In the genomic region with DNA sequence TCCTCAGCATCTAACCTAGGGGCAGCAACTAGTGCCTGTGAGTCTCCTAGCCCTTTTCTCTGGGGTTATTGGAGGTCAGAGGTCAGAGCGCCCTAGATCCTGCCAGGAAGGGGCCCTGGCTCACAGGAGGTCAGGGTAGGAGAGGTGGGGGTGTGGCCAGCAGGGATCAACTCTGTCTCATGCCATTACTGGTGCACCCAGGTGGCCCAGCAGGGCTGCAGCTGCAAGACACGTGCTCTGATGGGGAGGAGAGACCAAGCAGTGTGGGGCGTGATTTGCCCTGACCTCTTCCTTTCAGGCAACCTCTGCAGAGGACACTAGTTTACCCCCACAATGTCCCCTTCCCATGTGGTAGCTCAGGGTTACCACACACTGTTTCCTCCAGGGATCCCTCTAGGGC, we compare ENCODE assay signal across 1 cellular context.
A peak's percentile ranks its signal among the peaks of the same experiment; 100 is the strongest.
TF ChIP-seq lines count a peak whose summit lies in the region.

No MANE protein-coding gene starts in this region.

TF ChIP-seq in HepG2, 621 proteins besides CTCF, POLR2A, EP300 and RAD21 (continued from another document):
- TF ChIP-seq, protein P1, sequence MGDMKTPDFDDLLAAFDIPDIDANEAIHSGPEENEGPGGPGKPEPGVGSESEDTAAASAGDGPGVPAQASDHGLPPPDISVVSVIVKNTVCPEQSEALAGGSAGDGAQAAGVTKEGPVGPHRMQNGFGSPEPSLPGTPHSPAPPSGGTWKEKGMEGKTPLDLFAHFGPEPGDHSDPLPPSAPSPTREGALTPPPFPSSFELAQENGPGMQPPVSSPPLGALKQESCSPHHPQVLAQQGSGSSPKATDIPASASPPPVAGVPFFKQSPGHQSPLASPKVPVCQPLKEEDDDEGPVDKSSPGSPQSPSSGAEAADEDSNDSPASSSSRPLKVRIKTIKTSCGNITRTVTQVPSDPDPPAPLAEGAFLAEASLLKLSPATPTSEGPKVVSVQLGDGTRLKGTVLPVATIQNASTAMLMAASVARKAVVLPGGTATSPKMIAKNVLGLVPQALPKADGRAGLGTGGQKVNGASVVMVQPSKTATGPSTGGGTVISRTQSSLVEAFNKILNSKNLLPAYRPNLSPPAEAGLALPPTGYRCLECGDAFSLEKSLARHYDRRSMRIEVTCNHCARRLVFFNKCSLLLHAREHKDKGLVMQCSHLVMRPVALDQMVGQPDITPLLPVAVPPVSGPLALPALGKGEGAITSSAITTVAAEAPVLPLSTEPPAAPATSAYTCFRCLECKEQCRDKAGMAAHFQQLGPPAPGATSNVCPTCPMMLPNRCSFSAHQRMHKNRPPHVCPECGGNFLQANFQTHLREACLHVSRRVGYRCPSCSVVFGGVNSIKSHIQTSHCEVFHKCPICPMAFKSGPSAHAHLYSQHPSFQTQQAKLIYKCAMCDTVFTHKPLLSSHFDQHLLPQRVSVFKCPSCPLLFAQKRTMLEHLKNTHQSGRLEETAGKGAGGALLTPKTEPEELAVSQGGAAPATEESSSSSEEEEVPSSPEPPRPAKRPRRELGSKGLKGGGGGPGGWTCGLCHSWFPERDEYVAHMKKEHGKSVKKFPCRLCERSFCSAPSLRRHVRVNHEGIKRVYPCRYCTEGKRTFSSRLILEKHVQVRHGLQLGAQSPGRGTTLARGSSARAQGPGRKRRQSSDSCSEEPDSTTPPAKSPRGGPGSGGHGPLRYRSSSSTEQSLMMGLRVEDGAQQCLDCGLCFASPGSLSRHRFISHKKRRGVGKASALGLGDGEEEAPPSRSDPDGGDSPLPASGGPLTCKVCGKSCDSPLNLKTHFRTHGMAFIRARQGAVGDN (CRISPR knock-in tag; IDR thresholded peaks at IDR 0.05): peak; percentile 24; the same call in 1 of the 2 replicates
- TF ChIP-seq, protein P2, sequence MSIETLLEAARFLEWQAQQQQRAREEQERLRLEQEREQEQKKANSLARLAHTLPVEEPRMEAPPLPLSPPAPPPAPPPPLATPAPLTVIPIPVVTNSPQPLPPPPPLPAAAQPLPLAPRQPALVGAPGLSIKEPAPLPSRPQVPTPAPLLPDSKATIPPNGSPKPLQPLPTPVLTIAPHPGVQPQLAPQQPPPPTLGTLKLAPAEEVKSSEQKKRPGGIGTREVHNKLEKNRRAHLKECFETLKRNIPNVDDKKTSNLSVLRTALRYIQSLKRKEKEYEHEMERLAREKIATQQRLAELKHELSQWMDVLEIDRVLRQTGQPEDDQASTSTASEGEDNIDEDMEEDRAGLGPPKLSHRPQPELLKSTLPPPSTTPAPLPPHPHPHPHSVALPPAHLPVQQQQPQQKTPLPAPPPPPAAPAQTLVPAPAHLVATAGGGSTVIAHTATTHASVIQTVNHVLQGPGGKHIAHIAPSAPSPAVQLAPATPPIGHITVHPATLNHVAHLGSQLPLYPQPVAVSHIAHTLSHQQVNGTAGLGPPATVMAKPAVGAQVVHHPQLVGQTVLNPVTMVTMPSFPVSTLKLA (IDR thresholded peaks at IDR 0.05): peak; percentile 81
TF ChIP-seq in HepG2: peak in this region for 3.
